In genomic region chr16:54080524-54081008, GRCh38 we compare ENCODE assay signal across 1 cellular context.
TF ChIP-seq lines count a peak whose summit lies in the region.

No MANE protein-coding gene starts in this region.

TF ChIP-seq in HepG2, 621 proteins besides CTCF, POLR2A, EP300 and RAD21 (continued from another document and continues in another):
- no peak for TF ChIP-seq TCF12 (IDR thresholded peaks at IDR 0.05)
- TF ChIP-seq TCF12 (CRISPR knock-in tag; IDR thresholded peaks at IDR 0.05), result no peak
- TF ChIP-seq ZNF841 (CRISPR knock-in tag; IDR thresholded peaks at IDR 0.05; ENCODE audit: borderline replicate concordance), result no peak
- no peak for TF ChIP-seq ZNF44 (CRISPR knock-in tag; IDR thresholded peaks at IDR 0.05)
- TF ChIP-seq SPEN (CRISPR knock-in tag; IDR thresholded peaks at IDR 0.05; ENCODE audit: low read depth), result 0 out of 2 replicates have a peak, but pooled peaks have one; percentile 35
- TF ChIP-seq HMG20A (CRISPR knock-in tag; IDR thresholded peaks at IDR 0.05; ENCODE audit: borderline replicate concordance), result peak; percentile 76
- no peak for TF ChIP-seq TSC22D2 (CRISPR knock-in tag; IDR thresholded peaks at IDR 0.05; ENCODE audit: borderline replicate concordance)
- TF ChIP-seq, protein P1, sequence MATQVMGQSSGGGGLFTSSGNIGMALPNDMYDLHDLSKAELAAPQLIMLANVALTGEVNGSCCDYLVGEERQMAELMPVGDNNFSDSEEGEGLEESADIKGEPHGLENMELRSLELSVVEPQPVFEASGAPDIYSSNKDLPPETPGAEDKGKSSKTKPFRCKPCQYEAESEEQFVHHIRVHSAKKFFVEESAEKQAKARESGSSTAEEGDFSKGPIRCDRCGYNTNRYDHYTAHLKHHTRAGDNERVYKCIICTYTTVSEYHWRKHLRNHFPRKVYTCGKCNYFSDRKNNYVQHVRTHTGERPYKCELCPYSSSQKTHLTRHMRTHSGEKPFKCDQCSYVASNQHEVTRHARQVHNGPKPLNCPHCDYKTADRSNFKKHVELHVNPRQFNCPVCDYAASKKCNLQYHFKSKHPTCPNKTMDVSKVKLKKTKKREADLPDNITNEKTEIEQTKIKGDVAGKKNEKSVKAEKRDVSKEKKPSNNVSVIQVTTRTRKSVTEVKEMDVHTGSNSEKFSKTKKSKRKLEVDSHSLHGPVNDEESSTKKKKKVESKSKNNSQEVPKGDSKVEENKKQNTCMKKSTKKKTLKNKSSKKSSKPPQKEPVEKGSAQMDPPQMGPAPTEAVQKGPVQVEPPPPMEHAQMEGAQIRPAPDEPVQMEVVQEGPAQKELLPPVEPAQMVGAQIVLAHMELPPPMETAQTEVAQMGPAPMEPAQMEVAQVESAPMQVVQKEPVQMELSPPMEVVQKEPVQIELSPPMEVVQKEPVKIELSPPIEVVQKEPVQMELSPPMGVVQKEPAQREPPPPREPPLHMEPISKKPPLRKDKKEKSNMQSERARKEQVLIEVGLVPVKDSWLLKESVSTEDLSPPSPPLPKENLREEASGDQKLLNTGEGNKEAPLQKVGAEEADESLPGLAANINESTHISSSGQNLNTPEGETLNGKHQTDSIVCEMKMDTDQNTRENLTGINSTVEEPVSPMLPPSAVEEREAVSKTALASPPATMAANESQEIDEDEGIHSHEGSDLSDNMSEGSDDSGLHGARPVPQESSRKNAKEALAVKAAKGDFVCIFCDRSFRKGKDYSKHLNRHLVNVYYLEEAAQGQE (IDR thresholded peaks at IDR 0.05; ENCODE audit: borderline replicate concordance in 1 of 2, low read depth in 1 of 2, low read length in 2 of 2), result no peak
- no peak for TF ChIP-seq KLF13 (CRISPR knock-in tag; IDR thresholded peaks at IDR 0.05)
- TF ChIP-seq PATZ1 (CRISPR knock-in tag; IDR thresholded peaks at IDR 0.05), result peak; percentile 38; the same call in 1 of the 2 replicates
- no peak for TF ChIP-seq ZNF235 (CRISPR knock-in tag; IDR thresholded peaks at IDR 0.05; ENCODE audit: borderline replicate concordance)
- TF ChIP-seq ZNF124 (CRISPR knock-in tag; IDR thresholded peaks at IDR 0.05), result peak; percentile 65; the same call in 1 of the 2 replicates
- TF ChIP-seq MAFG (CRISPR knock-in tag; IDR thresholded peaks at IDR 0.05), result no peak
- no peak for TF ChIP-seq ZKSCAN5 (CRISPR knock-in tag; IDR thresholded peaks at IDR 0.05)
- TF ChIP-seq, protein P2, sequence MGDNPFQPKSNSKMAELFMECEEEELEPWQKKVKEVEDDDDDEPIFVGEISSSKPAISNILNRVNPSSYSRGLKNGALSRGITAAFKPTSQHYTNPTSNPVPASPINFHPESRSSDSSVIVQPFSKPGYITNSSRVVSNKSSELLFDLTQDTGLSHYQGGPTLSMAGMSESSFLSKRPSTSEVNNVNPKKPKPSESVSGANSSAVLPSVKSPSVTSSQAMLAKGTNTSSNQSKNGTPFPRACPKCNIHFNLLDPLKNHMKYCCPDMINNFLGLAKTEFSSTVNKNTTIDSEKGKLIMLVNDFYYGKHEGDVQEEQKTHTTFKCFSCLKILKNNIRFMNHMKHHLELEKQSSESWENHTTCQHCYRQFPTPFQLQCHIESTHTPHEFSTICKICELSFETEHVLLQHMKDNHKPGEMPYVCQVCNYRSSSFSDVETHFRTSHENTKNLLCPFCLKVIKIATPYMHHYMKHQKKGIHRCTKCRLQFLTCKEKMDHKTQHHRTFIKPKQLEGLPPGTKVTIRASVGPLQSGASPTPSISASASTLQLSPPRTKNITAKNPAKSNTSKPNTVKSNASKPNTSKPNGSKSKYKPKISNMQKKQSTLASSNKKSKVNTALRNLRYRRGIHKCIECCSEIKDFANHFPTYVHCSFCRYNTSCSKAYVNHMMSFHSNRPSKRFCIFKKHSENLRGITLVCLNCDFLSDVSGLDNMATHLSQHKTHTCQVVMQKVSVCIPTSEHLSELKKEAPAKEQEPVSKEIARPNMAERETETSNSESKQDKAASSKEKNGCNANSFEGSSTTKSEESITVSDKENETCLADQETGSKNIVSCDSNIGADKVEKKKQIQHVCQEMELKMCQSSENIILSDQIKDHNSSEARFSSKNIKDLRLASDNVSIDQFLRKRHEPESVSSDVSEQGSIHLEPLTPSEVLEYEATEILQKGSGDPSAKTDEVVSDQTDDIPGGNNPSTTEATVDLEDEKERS (CRISPR knock-in tag; IDR thresholded peaks at IDR 0.05), result 0 out of 2 replicates have a peak, but pooled peaks have one; percentile 20
- no peak for TF ChIP-seq ZNF10 (CRISPR knock-in tag; IDR thresholded peaks at IDR 0.05; ENCODE audit: borderline replicate concordance, low read depth)
- TF ChIP-seq EEA1 (CRISPR knock-in tag; IDR thresholded peaks at IDR 0.05; ENCODE audit: borderline replicate concordance), result no peak
- peak; percentile 81 for TF ChIP-seq RCOR2 (CRISPR knock-in tag; IDR thresholded peaks at IDR 0.05)
- TF ChIP-seq, protein P3, sequence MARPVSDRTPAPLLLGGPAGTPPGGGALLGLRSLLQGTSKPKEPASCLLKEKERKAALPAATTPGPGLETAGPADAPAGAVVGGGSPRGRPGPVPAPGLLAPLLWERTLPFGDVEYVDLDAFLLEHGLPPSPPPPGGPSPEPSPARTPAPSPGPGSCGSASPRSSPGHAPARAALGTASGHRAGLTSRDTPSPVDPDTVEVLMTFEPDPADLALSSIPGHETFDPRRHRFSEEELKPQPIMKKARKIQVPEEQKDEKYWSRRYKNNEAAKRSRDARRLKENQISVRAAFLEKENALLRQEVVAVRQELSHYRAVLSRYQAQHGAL (CRISPR knock-in tag; IDR thresholded peaks at IDR 0.05; ENCODE audit: not compliant biosample characterization), result no peak
- no peak for TF ChIP-seq NCOR1 (IDR thresholded peaks at IDR 0.05; ENCODE audit: borderline replicate concordance, low read length)
- peak; percentile 54 for TF ChIP-seq CREB1 (IDR thresholded peaks at IDR 0.05)
- peak; percentile 69 for TF ChIP-seq CREB1 (CRISPR knock-in tag; IDR thresholded peaks at IDR 0.05)
- no peak for TF ChIP-seq ZNF878 (CRISPR knock-in tag; IDR thresholded peaks at IDR 0.05)
- no peak for TF ChIP-seq ATAD3A (CRISPR knock-in tag; IDR thresholded peaks at IDR 0.05)
- no peak for TF ChIP-seq ZBTB26 (CRISPR knock-in tag; IDR thresholded peaks at IDR 0.05; ENCODE audit: borderline replicate concordance)
- TF ChIP-seq ZNF468 (CRISPR knock-in tag; IDR thresholded peaks at IDR 0.05), result no peak
- no peak for TF ChIP-seq DMAP1 (CRISPR knock-in tag; IDR thresholded peaks at IDR 0.05)
- no peak for TF ChIP-seq ZNF768 (CRISPR knock-in tag; IDR thresholded peaks at IDR 0.05)
- no peak for TF ChIP-seq ZNF260 (CRISPR knock-in tag; IDR thresholded peaks at IDR 0.05; ENCODE audit: borderline replicate concordance, low read depth)
- TF ChIP-seq WIZ (CRISPR knock-in tag; IDR thresholded peaks at IDR 0.05), result 0 out of 2 replicates have a peak, but pooled peaks have one; percentile 32
- no peak for TF ChIP-seq CHCHD3 (CRISPR knock-in tag; IDR thresholded peaks at IDR 0.05)
- TF ChIP-seq TRIM24 (CRISPR knock-in tag; IDR thresholded peaks at IDR 0.05), result no peak
- TF ChIP-seq MIER2 (CRISPR knock-in tag; IDR thresholded peaks at IDR 0.05), result 0 out of 2 replicates have a peak, but pooled peaks have one; percentile 75
- TF ChIP-seq ZNF207 (IDR thresholded peaks at IDR 0.05; ENCODE audit: borderline replicate concordance), result no peak
- no peak for TF ChIP-seq GABPB1 (CRISPR knock-in tag; IDR thresholded peaks at IDR 0.05)
- TF ChIP-seq ZNF576 (CRISPR knock-in tag; IDR thresholded peaks at IDR 0.05), result no peak
- 0 out of 2 replicates have a peak, but pooled peaks have one; percentile 54 for TF ChIP-seq ZNF512B (CRISPR knock-in tag; IDR thresholded peaks at IDR 0.05; ENCODE audit: borderline replicate concordance)
- no peak for TF ChIP-seq GTF3A (CRISPR knock-in tag; conservative IDR thresholded peaks at IDR 0.05)
- TF ChIP-seq KLF9 (CRISPR knock-in tag; IDR thresholded peaks at IDR 0.05; ENCODE audit: low read depth), result 0 out of 2 replicates have a peak, but pooled peaks have one; percentile 45
- TF ChIP-seq, protein P4, sequence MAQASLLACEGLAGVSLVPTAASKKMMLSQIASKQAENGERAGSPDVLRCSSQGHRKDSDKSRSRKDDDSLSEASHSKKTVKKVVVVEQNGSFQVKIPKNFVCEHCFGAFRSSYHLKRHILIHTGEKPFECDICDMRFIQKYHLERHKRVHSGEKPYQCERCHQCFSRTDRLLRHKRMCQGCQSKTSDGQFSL (CRISPR knock-in tag; IDR thresholded peaks at IDR 0.05), result no peak
- TF ChIP-seq ZNF530 (CRISPR knock-in tag; IDR thresholded peaks at IDR 0.05; ENCODE audit: low read depth), result no peak
- TF ChIP-seq, protein P5, sequence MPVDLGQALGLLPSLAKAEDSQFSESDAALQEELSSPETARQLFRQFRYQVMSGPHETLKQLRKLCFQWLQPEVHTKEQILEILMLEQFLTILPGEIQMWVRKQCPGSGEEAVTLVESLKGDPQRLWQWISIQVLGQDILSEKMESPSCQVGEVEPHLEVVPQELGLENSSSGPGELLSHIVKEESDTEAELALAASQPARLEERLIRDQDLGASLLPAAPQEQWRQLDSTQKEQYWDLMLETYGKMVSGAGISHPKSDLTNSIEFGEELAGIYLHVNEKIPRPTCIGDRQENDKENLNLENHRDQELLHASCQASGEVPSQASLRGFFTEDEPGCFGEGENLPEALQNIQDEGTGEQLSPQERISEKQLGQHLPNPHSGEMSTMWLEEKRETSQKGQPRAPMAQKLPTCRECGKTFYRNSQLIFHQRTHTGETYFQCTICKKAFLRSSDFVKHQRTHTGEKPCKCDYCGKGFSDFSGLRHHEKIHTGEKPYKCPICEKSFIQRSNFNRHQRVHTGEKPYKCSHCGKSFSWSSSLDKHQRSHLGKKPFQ (CRISPR knock-in tag; IDR thresholded peaks at IDR 0.05; ENCODE audit: insufficient replicate concordance), result no peak
- TF ChIP-seq TGIF2 (CRISPR knock-in tag; IDR thresholded peaks at IDR 0.05), result no peak
- peak; percentile 88; the same call in 1 of the 2 replicates for TF ChIP-seq ZNF816 (CRISPR knock-in tag; IDR thresholded peaks at IDR 0.05; ENCODE audit: borderline replicate concordance)
- no peak for TF ChIP-seq PPARG (CRISPR knock-in tag; conservative IDR thresholded peaks at IDR 0.05)
- TF ChIP-seq ZNF501 (CRISPR knock-in tag; IDR thresholded peaks at IDR 0.05), result peak; percentile 21; the same call in 1 of the 2 replicates
- no peak for TF ChIP-seq ZNF674 (CRISPR knock-in tag; IDR thresholded peaks at IDR 0.05; ENCODE audit: low read depth)
- TF ChIP-seq, protein P6, sequence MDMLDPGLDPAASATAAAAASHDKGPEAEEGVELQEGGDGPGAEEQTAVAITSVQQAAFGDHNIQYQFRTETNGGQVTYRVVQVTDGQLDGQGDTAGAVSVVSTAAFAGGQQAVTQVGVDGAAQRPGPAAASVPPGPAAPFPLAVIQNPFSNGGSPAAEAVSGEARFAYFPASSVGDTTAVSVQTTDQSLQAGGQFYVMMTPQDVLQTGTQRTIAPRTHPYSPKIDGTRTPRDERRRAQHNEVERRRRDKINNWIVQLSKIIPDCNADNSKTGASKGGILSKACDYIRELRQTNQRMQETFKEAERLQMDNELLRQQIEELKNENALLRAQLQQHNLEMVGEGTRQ (IDR thresholded peaks at IDR 0.05; ENCODE audit: low read depth, low read length), result no peak
- TF ChIP-seq, protein P6 (CRISPR knock-in tag; IDR thresholded peaks at IDR 0.05; ENCODE audit: borderline replicate concordance), result no peak
- TF ChIP-seq FOXJ3 (CRISPR knock-in tag; IDR thresholded peaks at IDR 0.05; ENCODE audit: borderline replicate concordance), result peak; percentile 63; the same call in 1 of the 2 replicates
- TF ChIP-seq HNF4A (CRISPR knock-in tag; IDR thresholded peaks at IDR 0.05), result peak; percentile 52
